In the genomic region with DNA sequence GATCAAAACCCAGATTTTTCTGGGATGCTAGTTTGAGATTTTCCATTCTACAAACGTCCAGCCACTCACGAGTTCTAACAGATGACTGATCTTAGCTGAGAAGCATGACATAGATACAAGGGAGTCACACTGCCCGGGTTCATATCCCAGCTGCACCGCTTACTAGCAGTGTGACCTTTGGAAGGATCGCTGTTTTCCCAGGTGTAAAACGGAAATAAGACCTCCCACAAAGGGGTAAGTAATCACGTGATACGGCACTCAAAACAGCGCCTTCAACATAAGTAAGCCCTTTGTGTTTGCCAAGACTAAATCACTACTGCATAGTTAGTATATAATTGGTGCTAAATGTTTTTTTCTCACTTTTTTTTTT, we compare ENCODE assay signal across 8 cellular contexts. TPM values are rescaled to one million over a fixed set of nuclear protein-coding genes. Genes with fewer than 3 reads are reported as not detected.
DNase-seq lines count a peak whose midpoint lies in the region; TF ChIP-seq lines count a peak whose summit lies in the region.

No MANE protein-coding gene starts in this region.

- H3K4me3 ChIP-seq in BLaER1 (peak overlapping the region; percentile 73), HUES48 (ENCODE audit: low read depth, low read length) (peak overlapping the region; percentile 95), SK-N-SH (ENCODE audit: low read depth in 2 of 2, low read length in 1 of 2) (peak overlapping the region; percentile 88 to 96), mesodermal cell (ENCODE audit: extremely low read depth, insufficient read depth, low read length, poor library complexity, severe bottlenecking) (peak overlapping the region; percentile 97), tibial nerve (peak overlapping the region; percentile 52 to 97 (median 92))

- H3K36me3 ChIP-seq in BLaER1 (peaks cover 26% of the 10 kb centered on the region), HUES48 (ENCODE audit: control insufficient read depth, insufficient read depth, low read length) (peaks cover 19% of the 10 kb centered on the region), SK-N-SH (replicated peaks in 1 of 2; ENCODE audit: control insufficient read depth in 1 of 2, insufficient read depth in 2 of 2, low read length in 1 of 2) (peaks cover 14 to 16% of the 10 kb centered on the region in 2 experiments), mesodermal cell (ENCODE audit: control insufficient read depth, insufficient read depth, low read length) (peaks cover 26% of the 10 kb centered on the region), tibial nerve (peaks cover 2 to 19% (median 9%) of the 10 kb centered on the region in 3 donors)

- no peak for TF ChIP-seq RAD21 in SK-N-SH (IDR thresholded peaks at IDR 0.05; ENCODE audit: low read length)

- TF ChIP-seq EP300 in SK-N-SH (IDR thresholded peaks at IDR 0.05; ENCODE audit: borderline replicate concordance in 1 of 2, low read depth in 1 of 2, low read length in 1 of 2) (no peak), tibial nerve (IDR thresholded peaks at IDR 0.05) (no peak)

- H3F3A ChIP-seq in SK-N-SH (replicated peaks; ENCODE audit: insufficient read depth), result peaks cover 4% of the 10 kb centered on the region

- peak overlapping the region; percentile 99 for H2AFZ ChIP-seq in SK-N-SH (ENCODE audit: low read depth)

- DNase-seq in SK-N-SH (peak; percentile 60), cerebellum (ENCODE audit: low spot score) (peak; percentile 10), tibial nerve (ENCODE audit: low spot score in 2 of 2) (no peak), GM10266 (ENCODE audit: extremely low spot score) (no peak), NCI-H128 (lab: John Stamatoyannopoulos, UW; ENCODE audit: unreplicated experiment) (no peak)

- TF ChIP-seq POLR2A in tibial nerve (IDR thresholded peaks at IDR 0.05), result no peak

- CTCF ChIA-PET in SK-N-SH (lab: Yijun Ruan, JAX), result interaction anchor here (0.7 to 1.9 kb wide), 6 partner anchors 9 to 553 kb away, joined by 3 to 8 read pairs (median 4); no protein-coding TSS in a partner anchor

- H4K20me1 ChIP-seq in BLaER1, result peaks cover 7% of the 10 kb centered on the region; the same call in 1 of the 2 replicates
- no peaks in the 10 kb centered on the region for H4K20me1 ChIP-seq in SK-N-SH (ENCODE audit: insufficient read depth)

- peaks cover 23% of the 10 kb centered on the region for H3K4me1 ChIP-seq in BLaER1
- 0 out of 2 replicates have a peak, but pooled peaks cover 7% of the 10 kb centered on the region for H3K4me1 ChIP-seq in HUES48 (ENCODE audit: control insufficient read depth, insufficient read depth, low read length)
- peaks cover 0 to 7% of the 10 kb centered on the region in 2 experiments; a peak in 2 of 4 replicates for H3K4me1 ChIP-seq in SK-N-SH (ENCODE audit: control insufficient read depth in 1 of 2, insufficient read depth in 2 of 2, low read depth in 1 of 2, low read length in 1 of 2)
- H3K4me1 ChIP-seq in mesodermal cell (ENCODE audit: control insufficient read depth, insufficient read depth, low read length, poor library complexity, severe bottlenecking), result peaks cover 5% of the 10 kb centered on the region
- H3K4me1 ChIP-seq in tibial nerve, result peaks cover 0 to 25% (median 11%) of the 10 kb centered on the region in 4 donors

- H3K9me3 ChIP-seq in BLaER1 (no peaks in the 10 kb centered on the region), HUES48 (ENCODE audit: control insufficient read depth, insufficient read depth, low read length) (no peaks in the 10 kb centered on the region), SK-N-SH (no peaks in the 10 kb centered on the region), mesodermal cell (ENCODE audit: control insufficient read depth, low read length) (no peaks in the 10 kb centered on the region), tibial nerve (no peaks in the 10 kb centered on the region)

- H3K9me2 ChIP-seq in SK-N-SH, result no peaks in the 10 kb centered on the region

- peaks cover 38% of the 10 kb centered on the region for H3K79me2 ChIP-seq in SK-N-SH (ENCODE audit: insufficient read depth)

- TF ChIP-seq CTCF in SK-N-SH (IDR thresholded peaks at IDR 0.05), result no peak
- TF ChIP-seq CTCF in tibial nerve (IDR thresholded peaks at IDR 0.05), result no peak
- no peak for TF ChIP-seq CTCF in GM10266 (IDR thresholded peaks at IDR 0.05; ENCODE audit: control insufficient read depth, insufficient read depth, low read depth, missing control alignments)

- H3K27me3 ChIP-seq in BLaER1, result no peaks in the 10 kb centered on the region
- H3K27me3 ChIP-seq in HUES48 (ENCODE audit: control insufficient read depth, insufficient read depth, low read length), result no peaks in the 10 kb centered on the region
- no peaks in the 10 kb centered on the region; the same call in 1 of the 2 replicates for H3K27me3 ChIP-seq in SK-N-SH (ENCODE audit: insufficient read depth)
- no peaks in the 10 kb centered on the region for H3K27me3 ChIP-seq in tibial nerve

- H3K4me2 ChIP-seq in BLaER1 (peak overlapping the region; percentile 93), SK-N-SH (peak overlapping the region; percentile 93)

- 19% methylated on average over 9 of the region's 9 CpGs for WGBS in SK-N-SH (ENCODE audit: low lambda C conversion rate)
- WGBS in mesodermal cell (ENCODE audit: insufficient coverage in 2 of 2), 2 experiments, result 52 to 58% methylated on average over 6 of the region's 9 CpGs
- WGBS in tibial nerve, 2 donors, result 5 to 10% methylated on average over 9 of the region's 9 CpGs

- peak overlapping the region; percentile 84 for H3K27ac ChIP-seq in BLaER1
- peak overlapping the region; percentile 97 for H3K27ac ChIP-seq in HUES48 (ENCODE audit: low read depth, low read length)
- peak overlapping the region; percentile 59 to 68; a peak in 2 of 4 replicates for H3K27ac ChIP-seq in SK-N-SH (ENCODE audit: low read depth in 2 of 2, low read length in 1 of 2)
- H3K27ac ChIP-seq in mesodermal cell (ENCODE audit: low read depth, low read length, severe bottlenecking), result peak overlapping the region; percentile 89
- peak overlapping the region; percentile 18 to 90 (median 82) for H3K27ac ChIP-seq in tibial nerve

- POLR2A ChIA-PET in SK-N-SH (lab: Yijun Ruan, JAX), result interaction anchor here (0.7 kb wide), 2 partner anchors 13 to 30 kb away, joined by 3 read pairs; no protein-coding TSS in a partner anchor

- H3K9ac ChIP-seq in BLaER1, result peak overlapping the region; percentile 80
- peak overlapping the region; percentile 98 for H3K9ac ChIP-seq in HUES48 (ENCODE audit: low read depth, low read length)
- H3K9ac ChIP-seq in SK-N-SH, result peak overlapping the region; percentile 95

TF ChIP-seq in SK-N-SH, 30 proteins besides CTCF, POLR2A, EP300 and RAD21:
- TF ChIP-seq, protein P1, sequence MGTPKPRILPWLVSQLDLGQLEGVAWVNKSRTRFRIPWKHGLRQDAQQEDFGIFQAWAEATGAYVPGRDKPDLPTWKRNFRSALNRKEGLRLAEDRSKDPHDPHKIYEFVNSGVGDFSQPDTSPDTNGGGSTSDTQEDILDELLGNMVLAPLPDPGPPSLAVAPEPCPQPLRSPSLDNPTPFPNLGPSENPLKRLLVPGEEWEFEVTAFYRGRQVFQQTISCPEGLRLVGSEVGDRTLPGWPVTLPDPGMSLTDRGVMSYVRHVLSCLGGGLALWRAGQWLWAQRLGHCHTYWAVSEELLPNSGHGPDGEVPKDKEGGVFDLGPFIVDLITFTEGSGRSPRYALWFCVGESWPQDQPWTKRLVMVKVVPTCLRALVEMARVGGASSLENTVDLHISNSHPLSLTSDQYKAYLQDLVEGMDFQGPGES (IDR thresholded peaks at IDR 0.05; ENCODE audit: low read depth, low read length), result no peak
- TF ChIP-seq, protein P2, sequence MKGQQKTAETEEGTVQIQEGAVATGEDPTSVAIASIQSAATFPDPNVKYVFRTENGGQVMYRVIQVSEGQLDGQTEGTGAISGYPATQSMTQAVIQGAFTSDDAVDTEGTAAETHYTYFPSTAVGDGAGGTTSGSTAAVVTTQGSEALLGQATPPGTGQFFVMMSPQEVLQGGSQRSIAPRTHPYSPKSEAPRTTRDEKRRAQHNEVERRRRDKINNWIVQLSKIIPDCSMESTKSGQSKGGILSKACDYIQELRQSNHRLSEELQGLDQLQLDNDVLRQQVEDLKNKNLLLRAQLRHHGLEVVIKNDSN (IDR thresholded peaks at IDR 0.05; ENCODE audit: borderline replicate concordance, low read depth), result peak; percentile 19; the same call in 1 of the 2 replicates

RNA-seq across cellular contexts. Expression of a gene that starts 0.6 kb away (rescaled TPM):
- 129 and 165 TPM in 2 replicates for polyA plus RNA-seq in SK-N-SH (2012; rRNA removed)
- 146 and 181 TPM in 2 replicates for polyA plus RNA-seq in SK-N-SH (2012; cell fraction: cytosol; rRNA removed)
- 103 and 127 TPM in 2 replicates for polyA plus RNA-seq in SK-N-SH (2012; cell fraction: nucleus; rRNA removed)
- total RNA-seq in cerebellum (44.4 TPM), tibial nerve (100 to 1,000 TPM in 2 of 4 donors, 10 to 100 TPM in 2; 75.9 to 104 (median 92.0) TPM)
- polyA plus RNA-seq in mesodermal cell (2013, experiment 1 of 2), result 50.5 TPM
- polyA plus RNA-seq in mesodermal cell (2013, experiment 2 of 2), result 55.6 TPM

Comparison
In these comparisons a context has a peak if more than half of its experiments do, and no peak if none do; other contexts are left out.
1. DNase-seq: peak in SK-N-SH (single experiment) and cerebellum (single experiment); none in tibial nerve (0 of 2), GM10266 (single experiment) and NCI-H128 (single experiment).
2. Peak in every context shown above with its lines, with median percentiles within 50 percentile points of each other: H3K27ac ChIP-seq, H3K4me3 ChIP-seq and H3K9ac ChIP-seq.